In genomic region chr10:6737080-6737641, GRCh38 we compare ENCODE assay signal across 12 cellular contexts.
A peak's percentile ranks its signal among the peaks of the same experiment; 100 is the strongest.
DNase-seq lines count a peak whose midpoint lies in the region; ATAC-seq, FAIRE-seq and TF ChIP-seq lines count a peak whose summit lies in the region.
"Had no signal": no experiment of that assay in that cellular context is flagged by ENCODE, and none has a peak within 500 bp of the region (broad histone marks: within the 10 kb centered on the region; RNA-seq: fewer than 3 reads in every experiment).

No MANE protein-coding gene starts in this region.

- no peak for TF ChIP-seq CTCF in A673 (conservative IDR thresholded peaks at IDR 0.05; ENCODE audit: low read depth, low read length)
- TF ChIP-seq CTCF in IMR-90 (conservative IDR thresholded peaks at IDR 0.05; ENCODE audit: low read depth, low read length), result no peak
- TF ChIP-seq CTCF in H1 (IDR thresholded peaks at IDR 0.05; ENCODE audit: control extremely low read depth in 1 of 3, insufficient read depth in 1 of 3, low read depth in 1 of 3, low read length in 3 of 3), result no peak
- no peak for TF ChIP-seq CTCF in right lobe of liver (IDR thresholded peaks at IDR 0.05)

- H3K56ac ChIP-seq in IMR-90 (ENCODE audit: extremely low read depth, insufficient read depth, low read length), result no peak overlapping the region
- no peak overlapping the region for H3K56ac ChIP-seq in H1 (replicated peaks; ENCODE audit: insufficient read length, low read depth, low read length)

- H2BK120ac ChIP-seq in IMR-90 (ENCODE audit: low read depth, low read length) (peak overlapping the region; percentile 66), H1 (replicated peaks; ENCODE audit: low read depth, low read length) (no peak overlapping the region)

- H3K36me3 Mint-ChIP-seq in activated T-cell treated with anti-CD3 and anti-CD28 coated beads, Interleukin-2, amount 50 U/mL, for 24 hours (ENCODE audit: low read depth), result no peaks in the 10 kb centered on the region

- H4K5ac ChIP-seq in IMR-90 (ENCODE audit: low read depth, low read length), result peak overlapping the region; percentile 13
- no peak overlapping the region for H4K5ac ChIP-seq in H1 (ENCODE audit: insufficient read length, low read depth, low read length)

- H3K23ac ChIP-seq in IMR-90 (ENCODE audit: low read depth, low read length) (no peak overlapping the region), H1 (ENCODE audit: insufficient read length) (no peak overlapping the region)

- H3K4me3 ChIP-seq in A673 (ENCODE audit: low read depth, low read length, poor library complexity, severe bottlenecking) (no peak overlapping the region), IMR-90 (ENCODE audit: insufficient read depth, low read depth, low read length) (no peak overlapping the region), H1 (ENCODE audit: extremely low read depth in 1 of 4, insufficient read depth in 2 of 4, low read depth in 3 of 4, low read length in 4 of 4) (no peak overlapping the region), right lobe of liver (no peak overlapping the region)
- H3K4me3 ChIP-seq: lower lobe of right lung had no signal

- H3K9me3 ChIP-seq in A673 (ENCODE audit: low read depth, low read length, poor library complexity, severe bottlenecking) (no peaks in the 10 kb centered on the region), IMR-90 (ENCODE audit: control insufficient read depth, insufficient read depth, low read length) (no peaks in the 10 kb centered on the region), H1 (ENCODE audit: insufficient read depth in 2 of 2, low read depth in 1 of 2, low read length in 1 of 2) (no peaks in the 10 kb centered on the region), right lobe of liver (no peaks in the 10 kb centered on the region)
- H3K9me3 ChIP-seq: lower lobe of right lung had no signal

- no peak overlapping the region for H3K27ac Mint-ChIP-seq in activated T-cell treated with anti-CD3 and anti-CD28 coated beads, Interleukin-2, amount 50 U/mL, for 24 hours

- POLR2A ChIA-PET in A673 (lab: Charles Lee; ENCODE audit: low non-redundant PET), result interaction anchor here (0.6 kb wide), 1 partner anchor 686 kb away, joined by 6 read pairs; no protein-coding TSS in a partner anchor
- POLR2A ChIA-PET in IMR-90 (lab: Charles Lee; ENCODE audit: unreplicated experiment), result interaction anchor here (0.7 kb wide), 1 partner anchor 9 kb away, joined by 3 read pairs; no protein-coding TSS in a partner anchor
- POLR2A ChIA-PET in H1 (lab: Charles Lee; ENCODE audit: partially characterized antibody), result interaction anchor here (0.9 kb wide), 1 partner anchor 58 kb away, joined by 3 read pairs; no protein-coding TSS in a partner anchor

- no peaks in the 10 kb centered on the region for H3K9me3 Mint-ChIP-seq in activated T-cell treated with anti-CD3 and anti-CD28 coated beads, Interleukin-2, amount 50 U/mL, for 24 hours

- BruUV-seq in A673 (replicated peaks; lab: Mats Ljungman, UMichigan) (no TSS peak), IMR-90 (replicated peaks; lab: Mats Ljungman, UMichigan) (no TSS peak)

- H3K36me3 ChIP-seq in A673 (ENCODE audit: insufficient read depth, low read length, poor library complexity, severe bottlenecking), result no peaks in the 10 kb centered on the region
- no peaks in the 10 kb centered on the region for H3K36me3 ChIP-seq in IMR-90 (ENCODE audit: control insufficient read depth, insufficient read depth, low read length)
- H3K36me3 ChIP-seq in H1 (ENCODE audit: control insufficient read depth in 2 of 4, insufficient read depth in 4 of 4, low read length in 3 of 4), result no peaks in the 10 kb centered on the region
- no peaks in the 10 kb centered on the region for H3K36me3 ChIP-seq in right lobe of liver
- H3K36me3 ChIP-seq: lower lobe of right lung had no signal

- H3K14ac ChIP-seq in IMR-90 (replicated peaks; ENCODE audit: low read depth, low read length) (peak overlapping the region; percentile 44; the same call in 1 of the 2 replicates), H1 (ENCODE audit: insufficient read length) (no peak overlapping the region)

- H4K91ac ChIP-seq in IMR-90 (ENCODE audit: insufficient read depth, low read depth, low read length), result peak overlapping the region; percentile 60
- H4K91ac ChIP-seq in H1 (replicated peaks; ENCODE audit: insufficient read length, low read length), result peak overlapping the region; percentile 4

- no peak overlapping the region for H3K27ac ChIP-seq in A673 (ENCODE audit: low read depth, low read length, poor library complexity, severe bottlenecking)
- 0 out of 2 replicates have a peak overlapping the region, but pooled peaks have one; percentile 13 for H3K27ac ChIP-seq in IMR-90 (ENCODE audit: insufficient read depth, low read length)
- no peak overlapping the region for H3K27ac ChIP-seq in H1 (ENCODE audit: low read depth, low read length)
- no peak overlapping the region for H3K27ac ChIP-seq in right lobe of liver
- H3K27ac ChIP-seq: lower lobe of right lung had no signal

- peaks cover 14% of the 10 kb centered on the region for H3K9me1 ChIP-seq in IMR-90 (ENCODE audit: insufficient read depth, low read length)

- TF ChIP-seq EP300 in H1 (IDR thresholded peaks at IDR 0.05; ENCODE audit: borderline replicate concordance in 1 of 2, low read depth in 2 of 2, low read length in 2 of 2), result no peak

- FAIRE-seq in H1 (lab: Jason Lieb, UNC), result no peak
- FAIRE-seq: small intestine had no signal

- H2BK5ac ChIP-seq in IMR-90 (ENCODE audit: low read depth, low read length, poor library complexity, severe bottlenecking) (peak overlapping the region; percentile 96), H1 (ENCODE audit: low read depth, low read length) (0 out of 2 replicates have a peak overlapping the region, but pooled peaks have one; percentile 61)

- H3K4me2 ChIP-seq in IMR-90 (ENCODE audit: low read depth, low read length) (peak overlapping the region; percentile 16), H1 (ENCODE audit: insufficient read depth in 1 of 2, low read depth in 2 of 2, low read length in 2 of 2) (peak overlapping the region; percentile 9 to 34; a peak in 3 of 4 replicates)

- peaks cover 3% of the 10 kb centered on the region for H3K4me1 Mint-ChIP-seq in activated T-cell treated with anti-CD3 and anti-CD28 coated beads, Interleukin-2, amount 50 U/mL, for 24 hours (ENCODE audit: low read depth)

- peaks cover 67% of the 10 kb centered on the region for H3K27me3 Mint-ChIP-seq in activated T-cell treated with anti-CD3 and anti-CD28 coated beads, Interleukin-2, amount 50 U/mL, for 24 hours

- H2AFZ ChIP-seq in IMR-90 (replicated peaks; ENCODE audit: low read length, poor library complexity), result peak overlapping the region; percentile 1
- H2AFZ ChIP-seq in H1 (ENCODE audit: low read length), result no peak overlapping the region

- TF ChIP-seq RAD21 in IMR-90 (IDR thresholded peaks at IDR 0.05; ENCODE audit: low read length) (no peak), H1 (IDR thresholded peaks at IDR 0.05 in 1 of 2, conservative IDR thresholded peaks at IDR 0.05 in 1 of 2; ENCODE audit: low read depth in 2 of 2, low read length in 2 of 2) (no peak)

- H2AK5ac ChIP-seq in IMR-90 (ENCODE audit: low read depth, low read length) (peak overlapping the region; percentile 70), H1 (ENCODE audit: low read depth, low read length) (no peak overlapping the region)

- in situ Hi-C loops in IMR-90 (cut with MboI; ENCODE audit: low sequenced_read_pairs), result loop anchor here (25.0 kb wide), 2 partner anchors 500 to 1050 kb away; partner anchors contain the start of genes ATP5F1C and KIN

- H2BK12ac ChIP-seq in H1 (ENCODE audit: low read depth, low read length), result no peak overlapping the region

- H3K9ac ChIP-seq in IMR-90 (ENCODE audit: low read depth, low read length) (no peak overlapping the region), H1 (replicated peaks in 1 of 4; ENCODE audit: extremely low read depth in 1 of 4, low read depth in 3 of 4, low read length in 3 of 4) (no peak overlapping the region)

- no peak overlapping the region for H3K4me3 Mint-ChIP-seq in activated T-cell treated with anti-CD3 and anti-CD28 coated beads, Interleukin-2, amount 50 U/mL, for 24 hours

- H3K4me1 ChIP-seq in A673 (ENCODE audit: insufficient read depth, low read length, poor library complexity, severe bottlenecking) (peaks cover 49% of the 10 kb centered on the region), IMR-90 (ENCODE audit: control insufficient read depth, insufficient read depth, low read length) (peaks cover 24% of the 10 kb centered on the region), H1 (replicated peaks in 1 of 4; ENCODE audit: control insufficient read depth in 3 of 4, insufficient read depth in 4 of 4, low read length in 3 of 4) (peaks cover 4 to 19% (median 14%) of the 10 kb centered on the region in 4 experiments), right lobe of liver (no peaks in the 10 kb centered on the region)

- no peaks in the 10 kb centered on the region for H3K27me3 ChIP-seq in A673 (replicated peaks; ENCODE audit: insufficient read depth, low read depth, low read length, poor library complexity)
- no peaks in the 10 kb centered on the region for H3K27me3 ChIP-seq in IMR-90 (ENCODE audit: control insufficient read depth, insufficient read depth, low read length)
- no peaks in the 10 kb centered on the region for H3K27me3 ChIP-seq in H1 (replicated peaks in 1 of 4; ENCODE audit: control insufficient read depth in 3 of 4, extremely low read depth in 1 of 4, insufficient read depth in 3 of 4, low read length in 3 of 4)
- no peaks in the 10 kb centered on the region for H3K27me3 ChIP-seq in right lobe of liver

- no peaks in the 10 kb centered on the region; the same call in 1 of the 2 replicates for H3K23me2 ChIP-seq in H1 (ENCODE audit: low read depth, low read length)

- peak overlapping the region; percentile 69; the same call in 1 of the 2 replicates for H3K18ac ChIP-seq in IMR-90 (ENCODE audit: low read depth, low read length)
- H3K18ac ChIP-seq in H1 (ENCODE audit: extremely low read depth, low read length), result peak overlapping the region; percentile 11; the same call in 1 of the 2 replicates

- WGBS in IMR-90 (ENCODE audit: extremely low coverage in 2 of 2, insufficient read length in 1 of 2), 2 experiments, result 80% methylated on average over 3 of the region's 9 CpGs; no CpG with 5 or more reads in 1 of the 2 experiments
- 63% methylated on average over 9 of the region's 9 CpGs; no CpG with 5 or more reads in 1 of the 2 experiments for WGBS in H1 (ENCODE audit: extremely low coverage in 1 of 2, insufficient coverage in 1 of 2, insufficient read length in 1 of 2, insufficient replicate concordance in 2 of 2, low coverage in 1 of 2, low lambda C conversion rate in 2 of 2, missing lambda C conversion rate in 1 of 2), 2 experiments
- 42% methylated on average over 6 of the region's 9 CpGs for WGBS in right lobe of liver (ENCODE audit: insufficient coverage, low coverage, low lambda C conversion rate, missing lambda C conversion rate)

- H3K79me2 ChIP-seq in H1 (ENCODE audit: control insufficient read depth in 1 of 2, insufficient read depth in 2 of 2, low read length in 2 of 2), result no peaks in the 10 kb centered on the region

- peak overlapping the region; percentile 71 for H2BK20ac ChIP-seq in IMR-90 (ENCODE audit: low read depth, low read length)
- H2BK20ac ChIP-seq in H1 (ENCODE audit: low read length), result peak overlapping the region; percentile 53; the same call in 1 of the 2 replicates

- H3K79me1 ChIP-seq in IMR-90 (ENCODE audit: low read depth in 1 of 2, low read length in 2 of 2) (no peaks in the 10 kb centered on the region; a peak in 1 of 4 replicates), H1 (ENCODE audit: low read depth, low read length) (no peaks in the 10 kb centered on the region)

- H4K20me1 ChIP-seq in IMR-90 (ENCODE audit: insufficient read depth, low read length), result no peaks in the 10 kb centered on the region
- no peaks in the 10 kb centered on the region for H4K20me1 ChIP-seq in H1 (replicated peaks in 1 of 2; ENCODE audit: control insufficient read depth in 1 of 2, insufficient read depth in 2 of 2, low read length in 2 of 2)

- intact Hi-C loops in A673 (cut with micrococcal nuclease; ENCODE audit: unreplicated experiment), result no loop called here
- intact Hi-C loops in IMR-90 (cut with micrococcal nuclease), result no loop called here
- intact Hi-C loops in right lobe of liver (cut with DNase I), result no loop called here

- H2BK15ac ChIP-seq in IMR-90 (ENCODE audit: low read depth, low read length), result peak overlapping the region; percentile 60; the same call in 2 of the 3 replicates
- no peak overlapping the region for H2BK15ac ChIP-seq in H1 (ENCODE audit: low read length)

- peak overlapping the region; percentile 31 for H2AK9ac ChIP-seq in IMR-90 (replicated peaks; ENCODE audit: low read depth, low read length, poor library complexity)

- peak overlapping the region; percentile 75 for H3K4ac ChIP-seq in IMR-90 (ENCODE audit: low read depth, low read length)
- H3K4ac ChIP-seq in H1 (replicated peaks; ENCODE audit: insufficient read length, low read depth, low read length), result no peak overlapping the region

- peak; percentile 45 for DNase-seq in A673 (ENCODE audit: low spot score)
- peak; percentile 62 for DNase-seq in IMR-90
- DNase-seq in H1 (ENCODE audit: low read depth in 1 of 2, low spot score in 2 of 2), result peak; percentile 29 to 54
- DNase-seq in left kidney (ENCODE audit: low read depth, low spot score), result peak; percentile 84
- DNase-seq in NOMO-1 treated with DMSO at 0.1 percent for 48 hours (lab: John Stamatoyannopoulos, UW; ENCODE audit: unreplicated experiment), result no peak
- no peak for DNase-seq in superior temporal gyrus (ENCODE audit: extremely low spot score)
- no peak for DNase-seq in right lobe of liver
- no peak for DNase-seq in activated T-cell treated with anti-CD3 and anti-CD28 coated beads, Interleukin-2, amount 50 U/mL, for 24 hours
- DNase-seq: activated naive CD4-positive, alpha-beta T cell treated with Interleukin-2 at 50 U/mL for 16 hours; lower lobe of right lung; NCI-H2081; small intestine had no signal

- no peak for TF ChIP-seq POLR2A in IMR-90 (IDR thresholded peaks at IDR 0.05; ENCODE audit: low read depth, low read length)
- no peak for TF ChIP-seq POLR2A in H1 (IDR thresholded peaks at IDR 0.05; ENCODE audit: control extremely low read depth in 1 of 2, low read depth in 2 of 2, low read length in 2 of 2)
- TF ChIP-seq POLR2A in right lobe of liver (IDR thresholded peaks at IDR 0.05), result no peak

- dilution Hi-C loops in IMR-90 (cut with HindIII; ENCODE audit: low sequenced_read_pairs, unreplicated experiment), result no loop called here

- ATAC-seq in IMR-90 (ENCODE audit: low read depth) (peak; percentile 19; the same call in 1 of the 2 replicates), right lobe of liver (no peak)

- H4K8ac ChIP-seq in IMR-90 (ENCODE audit: low read depth in 2 of 2, low read length in 2 of 2), result peak overlapping the region; percentile 0 to 94; a peak in 3 of 4 replicates
- H4K8ac ChIP-seq in H1 (ENCODE audit: extremely low read depth, insufficient read depth, low read length), result no peak overlapping the region

- CTCF ChIA-PET in A673 (lab: Charles Lee), result interaction anchor here (0.6 kb wide), 1 partner anchor 673 kb away, joined by 9 read pairs; the partner anchor contains the start of gene SFMBT2
- CTCF ChIA-PET in IMR-90 (lab: Yijun Ruan, JAX), result interaction anchor here (0.9 to 1.8 kb wide), 2 partner anchors 10 to 50 kb away, joined by 4 read pairs; no protein-coding TSS in a partner anchor
- CTCF ChIA-PET in H1 (lab: Charles Lee; ENCODE audit: partially characterized antibody), result interaction anchor here (0.8 to 2.4 kb wide), 7 partner anchors 8 to 57 kb away, joined by 3 to 8 read pairs (median 3); no protein-coding TSS in a partner anchor

Comparison
In these comparisons a context has a peak if more than half of its experiments do, and no peak if none do; other contexts are left out.
1. DNase-seq: peak in A673 (single experiment), IMR-90 (single experiment), H1 (2 of 2) and left kidney (single experiment); none in NOMO-1 treated with DMSO at 0.1 percent for 48 hours (single experiment), superior temporal gyrus (single experiment), right lobe of liver (0 of 3) and activated T-cell treated with anti-CD3 and anti-CD28 coated beads, Interleukin-2, amount 50 U/mL, for 24 hours (single experiment).